1 cellular context compared by ENCODE assay signal in genomic region chr3:160399347-160400047, GRCh38.
TF ChIP-seq lines count a peak whose summit lies in the region.

SMC4 (plus strand) TSS chr3:160399650; CDS start chr3:160400827, 1,177 bp downstream.

TF ChIP-seq in K562, 482 proteins besides CTCF, POLR2A, EP300 and RAD21 (continued from another document and continues in another):
- no peak for TF ChIP-seq CBFA2T3 (IDR thresholded peaks at IDR 0.05)
- TF ChIP-seq HSF4 (CRISPR knock-in tag; IDR thresholded peaks at IDR 0.05; ENCODE audit: borderline replicate concordance): no peak
- no peak for TF ChIP-seq OTX1 (CRISPR knock-in tag; IDR thresholded peaks at IDR 0.05)
- no peak for TF ChIP-seq KAT8 (IDR thresholded peaks at IDR 0.05; ENCODE audit: low read depth)
- TF ChIP-seq YY1 (IDR thresholded peaks at IDR 0.05; ENCODE audit: borderline replicate concordance in 1 of 3, control insufficient read depth in 1 of 3, extremely low read depth in 1 of 3, insufficient read depth in 3 of 3, insufficient read length in 1 of 3, insufficient replicate concordance in 2 of 3, low read depth in 1 of 3, low read length in 2 of 3): peak; percentile 48 to 92 (median 86)
- TF ChIP-seq CBX1 (IDR thresholded peaks at IDR 0.05; ENCODE audit: low read depth): no peak
- TF ChIP-seq ILF3 (IDR thresholded peaks at IDR 0.05; ENCODE audit: borderline replicate concordance): no peak
- peak; percentile 32 for TF ChIP-seq CREM (IDR thresholded peaks at IDR 0.05; ENCODE audit: low read depth)
- peak; percentile 92; the same call in 1 of the 2 replicates for TF ChIP-seq GATAD2B (IDR thresholded peaks at IDR 0.05; ENCODE audit: borderline replicate concordance)
- no peak for TF ChIP-seq BHLHE40 (IDR thresholded peaks at IDR 0.05; ENCODE audit: low read length)
- no peak for TF ChIP-seq NR0B1 (IDR thresholded peaks at IDR 0.05; ENCODE audit: partially characterized antibody)
- TF ChIP-seq ZNF121 (CRISPR knock-in tag; conservative IDR thresholded peaks at IDR 0.05): no peak
- TF ChIP-seq CCNT2 (IDR thresholded peaks at IDR 0.05; ENCODE audit: borderline replicate concordance, extremely low read depth, insufficient read length, low read depth, low read length): no peak
- peak; percentile 48; the same call in 1 of the 2 replicates for TF ChIP-seq GTF2F1 (IDR thresholded peaks at IDR 0.05; ENCODE audit: low read depth, low read length)
- TF ChIP-seq SFPQ (IDR thresholded peaks at IDR 0.05; ENCODE audit: low read depth, low read length): no peak
- TF ChIP-seq ZNF280A (IDR thresholded peaks at IDR 0.05; ENCODE audit: low read depth, partially characterized antibody): no peak
- TF ChIP-seq CUX1 (CRISPR knock-in tag; IDR thresholded peaks at IDR 0.05): no peak
- no peak for TF ChIP-seq RBM39 (optimal IDR thresholded peaks at IDR 0.05; ENCODE audit: low read depth, low read length)
- TF ChIP-seq SNIP1 (IDR thresholded peaks at IDR 0.05; ENCODE audit: low read depth): no peak
- no peak for TF ChIP-seq FOXO4 (CRISPR knock-in tag; IDR thresholded peaks at IDR 0.05)
- no peak for TF ChIP-seq HNRNPH1 (optimal IDR thresholded peaks at IDR 0.05; ENCODE audit: low read depth, low read length)
- no peak for TF ChIP-seq ZBTB1 (CRISPR knock-in tag; IDR thresholded peaks at IDR 0.05; ENCODE audit: borderline replicate concordance, low read depth)
- no peak for TF ChIP-seq ARID3B (CRISPR knock-in tag; IDR thresholded peaks at IDR 0.05; ENCODE audit: borderline replicate concordance)
- no peak for TF ChIP-seq SRSF1 (IDR thresholded peaks at IDR 0.05; ENCODE audit: low read depth, low read length)
- peak; percentile 66; the same call in 1 of the 2 replicates for TF ChIP-seq CXXC5 (CRISPR knock-in tag; IDR thresholded peaks at IDR 0.05)
- no peak for TF ChIP-seq ZNF695 (CRISPR knock-in tag; IDR thresholded peaks at IDR 0.05)
- no peak for TF ChIP-seq USF1 (CRISPR knock-in tag; IDR thresholded peaks at IDR 0.05)
- no peak for TF ChIP-seq ZBTB49 (CRISPR knock-in tag; IDR thresholded peaks at IDR 0.05; ENCODE audit: borderline replicate concordance)
- TF ChIP-seq RREB1 (CRISPR knock-in tag; IDR thresholded peaks at IDR 0.05): peak; percentile 46; the same call in 1 of the 2 replicates
- TF ChIP-seq TAF15 (IDR thresholded peaks at IDR 0.05; ENCODE audit: low read depth, low read length): no peak
- no peak for TF ChIP-seq ZNF217 (CRISPR knock-in tag; IDR thresholded peaks at IDR 0.05)
- no peak for TF ChIP-seq ZNF408 (CRISPR knock-in tag; IDR thresholded peaks at IDR 0.05; ENCODE audit: low read depth)
- TF ChIP-seq TEAD2 (tag; IDR thresholded peaks at IDR 0.05): no peak
